ENCODE assay signal across 1 cellular context in genomic region chr1:240895424-240895823, GRCh38.
A peak's percentile ranks its signal among the peaks of the same experiment; 100 is the strongest.
TF ChIP-seq lines count a peak whose summit lies in the region.
"Not testable (repeated sequence)": the region's sequence is repeated elsewhere in the genome, so short reads cannot be mapped to it uniquely, and the experiment has no call there.

No MANE protein-coding gene starts in this region.

- CTCF ChIA-PET in HEK293 (lab: Yijun Ruan, JAX) = not testable (repeated sequence)

- not testable (repeated sequence) for H3K27ac ChIP-seq in HEK293 (ENCODE audit: extremely low read depth, low read depth, low read length)

- H3K4me1 ChIP-seq in HEK293 (ENCODE audit: control insufficient read depth, insufficient read depth, low read length) = not testable (repeated sequence)

- not testable (repeated sequence) for TF ChIP-seq CTCF in HEK293 (tag by site-specific recombination; IDR thresholded peaks at IDR 0.05)

- POLR2A ChIA-PET in HEK293 (lab: Yijun Ruan, JAX) = not testable (repeated sequence)

- not testable (repeated sequence) for H3K9me3 ChIP-seq in HEK293 (ENCODE audit: control insufficient read depth, insufficient read depth, low read depth, low read length)

- H3K36me3 ChIP-seq in HEK293 (ENCODE audit: control insufficient read depth in 2 of 2, insufficient read depth in 1 of 2, low read length in 2 of 2) = not testable (repeated sequence)

- H3K4me3 ChIP-seq in HEK293 (ENCODE audit: low read depth, low read length) = not testable (repeated sequence)

TF ChIP-seq in HEK293, 187 proteins besides CTCF, POLR2A, EP300 and RAD21:
- TF ChIP-seq, protein P1, sequence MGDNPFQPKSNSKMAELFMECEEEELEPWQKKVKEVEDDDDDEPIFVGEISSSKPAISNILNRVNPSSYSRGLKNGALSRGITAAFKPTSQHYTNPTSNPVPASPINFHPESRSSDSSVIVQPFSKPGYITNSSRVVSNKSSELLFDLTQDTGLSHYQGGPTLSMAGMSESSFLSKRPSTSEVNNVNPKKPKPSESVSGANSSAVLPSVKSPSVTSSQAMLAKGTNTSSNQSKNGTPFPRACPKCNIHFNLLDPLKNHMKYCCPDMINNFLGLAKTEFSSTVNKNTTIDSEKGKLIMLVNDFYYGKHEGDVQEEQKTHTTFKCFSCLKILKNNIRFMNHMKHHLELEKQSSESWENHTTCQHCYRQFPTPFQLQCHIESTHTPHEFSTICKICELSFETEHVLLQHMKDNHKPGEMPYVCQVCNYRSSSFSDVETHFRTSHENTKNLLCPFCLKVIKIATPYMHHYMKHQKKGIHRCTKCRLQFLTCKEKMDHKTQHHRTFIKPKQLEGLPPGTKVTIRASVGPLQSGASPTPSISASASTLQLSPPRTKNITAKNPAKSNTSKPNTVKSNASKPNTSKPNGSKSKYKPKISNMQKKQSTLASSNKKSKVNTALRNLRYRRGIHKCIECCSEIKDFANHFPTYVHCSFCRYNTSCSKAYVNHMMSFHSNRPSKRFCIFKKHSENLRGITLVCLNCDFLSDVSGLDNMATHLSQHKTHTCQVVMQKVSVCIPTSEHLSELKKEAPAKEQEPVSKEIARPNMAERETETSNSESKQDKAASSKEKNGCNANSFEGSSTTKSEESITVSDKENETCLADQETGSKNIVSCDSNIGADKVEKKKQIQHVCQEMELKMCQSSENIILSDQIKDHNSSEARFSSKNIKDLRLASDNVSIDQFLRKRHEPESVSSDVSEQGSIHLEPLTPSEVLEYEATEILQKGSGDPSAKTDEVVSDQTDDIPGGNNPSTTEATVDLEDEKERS (tag by site-specific recombination; IDR thresholded peaks at IDR 0.05) = 0 out of 2 replicates have a peak, but pooled peaks have one; percentile 52
- peak; percentile 92 for TF ChIP-seq ZNF146 (tag by site-specific recombination; IDR thresholded peaks at IDR 0.05)
